In the genomic region with DNA sequence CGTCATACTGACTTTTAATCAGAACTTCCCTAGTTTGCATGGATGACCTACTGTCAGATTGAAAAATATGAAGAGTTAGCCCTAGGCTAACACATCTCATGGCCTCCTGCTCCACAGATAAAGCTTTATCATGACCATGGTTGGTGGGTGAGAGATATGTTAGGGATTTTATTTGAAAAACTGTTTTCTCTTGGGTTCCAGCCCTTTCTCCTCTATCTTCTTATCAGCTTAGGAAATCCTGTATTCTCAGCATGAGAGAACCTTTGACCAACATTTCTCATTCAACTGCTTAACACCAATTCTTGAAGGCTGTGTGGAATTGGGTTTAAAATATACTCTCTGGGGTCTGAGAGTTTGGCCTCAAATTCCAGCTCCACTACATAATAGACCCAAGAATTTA, we compare ENCODE assay signal across 14 cellular contexts.
DNase-seq lines count a peak whose midpoint lies in the region; ATAC-seq and TF ChIP-seq lines count a peak whose summit lies in the region.
"Had no signal": no experiment of that assay in that cellular context is flagged by ENCODE, and none has a peak within 500 bp of the region (broad histone marks: within the 10 kb centered on the region; RNA-seq: fewer than 3 reads in every experiment).

No MANE protein-coding gene starts in this region.

- no peaks in the 10 kb centered on the region for H3K9me3 ChIP-seq in tibial artery
- H3K9me3 ChIP-seq: A549, Caco-2, HAP-1 had no signal

- no peak overlapping the region for H3K27ac ChIP-seq in brain microvascular endothelial cell
- no peak overlapping the region for H3K27ac ChIP-seq in mesendoderm (ENCODE audit: low read depth, low read length)
- H3K27ac ChIP-seq in tibial artery, result no peak overlapping the region
- H3K27ac ChIP-seq: 22Rv1, A549, C4-2B had no signal

- no peaks in the 10 kb centered on the region for H3K9me3 Mint-ChIP-seq in stimulated activated memory B cell treated with anti-CD40 and anti-IgM and Interleukin-4, amounts not matched to agents 10 μg/mL and 1 μg/mL and 100 μg/mL, for 72 hours

- H3K4me2 ChIP-seq in mesendoderm (ENCODE audit: low read length), result no peak overlapping the region
- H3K4me2 ChIP-seq: A549 had no signal

- H3K23ac ChIP-seq in mesendoderm (ENCODE audit: low read length), result no peak overlapping the region

- H3K4ac ChIP-seq in mesendoderm (ENCODE audit: low read depth, low read length), result no peak overlapping the region

- H3K79me1 ChIP-seq in mesendoderm (ENCODE audit: low read length), result no peaks in the 10 kb centered on the region

- intact Hi-C loops in tibial artery (cut with DNase I; ENCODE audit: low total_unique reads), result no loop called here

- no peaks in the 10 kb centered on the region for H3K36me3 ChIP-seq in brain microvascular endothelial cell (replicated peaks)
- no peaks in the 10 kb centered on the region for H3K36me3 ChIP-seq in mesendoderm (ENCODE audit: control insufficient read depth, insufficient read depth, low read length)
- no peaks in the 10 kb centered on the region for H3K36me3 ChIP-seq in tibial artery
- H3K36me3 ChIP-seq: HAP-1 had no signal

- TF ChIP-seq CTCF in brain microvascular endothelial cell (IDR thresholded peaks at IDR 0.05; ENCODE audit: low read depth, low read length, missing control alignments), result no peak
- no peak for TF ChIP-seq CTCF in tibial artery (IDR thresholded peaks at IDR 0.05)

- H2BK120ac ChIP-seq in mesendoderm (ENCODE audit: low read depth, low read length), result no peak overlapping the region

- H3K4me3 Mint-ChIP-seq in stimulated activated memory B cell treated with anti-CD40 and anti-IgM and Interleukin-4, amounts not matched to agents 10 μg/mL and 1 μg/mL and 100 μg/mL, for 72 hours, result no peak overlapping the region
- H3K4me3 Mint-ChIP-seq: CD4-positive, alpha-beta T cell had no signal

- no peak overlapping the region for H3K56ac ChIP-seq in mesendoderm (ENCODE audit: low read length)

- no peaks in the 10 kb centered on the region for H3K27me3 Mint-ChIP-seq in stimulated activated memory B cell treated with anti-CD40 and anti-IgM and Interleukin-4, amounts not matched to agents 10 μg/mL and 1 μg/mL and 100 μg/mL, for 72 hours
- H3K27me3 Mint-ChIP-seq: CD4-positive, alpha-beta T cell had no signal

- no peaks in the 10 kb centered on the region for H3K4me1 ChIP-seq in mesendoderm (ENCODE audit: control insufficient read depth, low read depth, low read length)
- H3K4me1 ChIP-seq in tibial artery, result no peaks in the 10 kb centered on the region
- H3K4me1 ChIP-seq: A549, Caco-2, HAP-1 had no signal

- H2BK5ac ChIP-seq in mesendoderm (ENCODE audit: low read length), result no peak overlapping the region

- H3K4me3 ChIP-seq in brain microvascular endothelial cell (ENCODE audit: low read depth, low read length), result no peak overlapping the region
- no peak overlapping the region for H3K4me3 ChIP-seq in mesendoderm (ENCODE audit: low read length)
- H3K4me3 ChIP-seq in tibial artery, result no peak overlapping the region
- H3K4me3 ChIP-seq: A549, HAP-1 had no signal

- no peak overlapping the region for H2AK5ac ChIP-seq in mesendoderm (ENCODE audit: low read length)

- peak; percentile 12 for ATAC-seq in stimulated activated memory B cell treated with anti-CD40 and anti-IgM and Interleukin-4, amounts not matched to agents 10 μg/mL and 1 μg/mL and 100 μg/mL, for 72 hours
- ATAC-seq: A549 had no signal

- H4K8ac ChIP-seq in mesendoderm (ENCODE audit: low read depth, low read length), result no peak overlapping the region

- no peak overlapping the region for H3K9ac ChIP-seq in mesendoderm (ENCODE audit: low read length)

- H3K27me3 ChIP-seq in brain microvascular endothelial cell (replicated peaks), result no peaks in the 10 kb centered on the region
- no peaks in the 10 kb centered on the region for H3K27me3 ChIP-seq in mesendoderm (ENCODE audit: insufficient read depth, low read length, poor library complexity)
- no peaks in the 10 kb centered on the region for H3K27me3 ChIP-seq in tibial artery

- H3K4me1 Mint-ChIP-seq in stimulated activated memory B cell treated with anti-CD40 and anti-IgM and Interleukin-4, amounts not matched to agents 10 μg/mL and 1 μg/mL and 100 μg/mL, for 72 hours, result no peaks in the 10 kb centered on the region

- no peak overlapping the region for H2BK15ac ChIP-seq in mesendoderm (replicated peaks; ENCODE audit: low read depth)

- H4K5ac ChIP-seq in mesendoderm (ENCODE audit: low read length), result no peak overlapping the region

- DNase-seq in M059J (ENCODE audit: low read depth) (peak; percentile 36), brain microvascular endothelial cell (peak; percentile 47), mesendoderm (peak; percentile 74), tibial artery (no peak), NCI-H2081 treated with DMSO at 0.1 percent for 48 hours (lab: John Stamatoyannopoulos, UW) (no peak), cerebellar nuclear complex (lab: John Stamatoyannopoulos, UW) (no peak)
- DNase-seq: AML-193; Caco-2; CD4-positive, alpha-beta T cell had no signal

- in situ Hi-C loops in brain microvascular endothelial cell (cut with HindIII; ENCODE audit: low pct_ligation_motif_present, low sequenced_read_pairs), result no loop called here

- no peak overlapping the region for H3K18ac ChIP-seq in mesendoderm (ENCODE audit: low read length)

- no CpG with 5 or more reads among the region's 1 CpG for WGBS in mesendoderm (ENCODE audit: extremely low coverage, insufficient coverage, low lambda C conversion rate)

- H3K27ac Mint-ChIP-seq in stimulated activated memory B cell treated with anti-CD40 and anti-IgM and Interleukin-4, amounts not matched to agents 10 μg/mL and 1 μg/mL and 100 μg/mL, for 72 hours, result no peak overlapping the region
- H3K27ac Mint-ChIP-seq: CD4-positive, alpha-beta T cell had no signal

- H3K36me3 Mint-ChIP-seq in stimulated activated memory B cell treated with anti-CD40 and anti-IgM and Interleukin-4, amounts not matched to agents 10 μg/mL and 1 μg/mL and 100 μg/mL, for 72 hours, result no peaks in the 10 kb centered on the region

- H3K79me2 ChIP-seq in mesendoderm (ENCODE audit: control insufficient read depth, insufficient read depth, low read length), result no peaks in the 10 kb centered on the region

Comparison
In these comparisons a context has a peak if more than half of its experiments do, and no peak if none do; other contexts are left out.
1. DNase-seq: peak in M059J (single experiment), brain microvascular endothelial cell (single experiment) and mesendoderm (single experiment); none in tibial artery (0 of 2), NCI-H2081 treated with DMSO at 0.1 percent for 48 hours (single experiment) and cerebellar nuclear complex (0 of 2).